In genomic region chr18:76376668-76377358, GRCh38 we compare ENCODE assay signal across 9 cellular contexts.
DNase-seq lines count a peak whose midpoint lies in the region; ATAC-seq and TF ChIP-seq lines count a peak whose summit lies in the region.
"Had no signal": no experiment of that assay in that cellular context is flagged by ENCODE, and none has a peak within 500 bp of the region (broad histone marks: within the 10 kb centered on the region; RNA-seq: fewer than 3 reads in every experiment).

No MANE protein-coding gene starts in this region.

- no peak for TF ChIP-seq EP300 in Ishikawa (IDR thresholded peaks at IDR 0.05; ENCODE audit: borderline replicate concordance)

- ATAC-seq in GM21423 (IDR thresholded peaks at IDR 0.05; ENCODE audit: unreplicated experiment): no peak

- H3K4me1 Mint-ChIP-seq in activated CD4-positive, alpha-beta memory T cell treated with anti-CD3 and anti-CD28 coated beads for 36 hours (ENCODE audit: low read depth): peaks cover 48% of the 10 kb centered on the region

- H3K36me3 Mint-ChIP-seq in activated CD4-positive, alpha-beta memory T cell treated with anti-CD3 and anti-CD28 coated beads for 36 hours: peaks cover 4% of the 10 kb centered on the region

- peak; percentile 69 for DNase-seq in activated CD4-positive, alpha-beta memory T cell treated with anti-CD3 and anti-CD28 coated beads for 36 hours
- DNase-seq in epithelial cell of esophagus (ENCODE audit: low read depth) (peak; percentile 54), hepatic stellate cell (ENCODE audit: low spot score) (no peak), NCI-H446 (lab: John Stamatoyannopoulos, UW) (no peak)
- peak in 2 of 3 donors; percentile 26 to 62 for DNase-seq in stimulated activated CD4-positive, alpha-beta T cell treated with anti-CD3 and anti-CD28 coated beads, TNF-alpha, amount 100 ng/mL, for 48 hours (ENCODE audit: low read depth in 3 of 3)
- DNase-seq: NCI-H1105 treated with DMSO at 0.1 percent for 48 hours, pancreas had no signal

- no peak for TF ChIP-seq RAD21 in Ishikawa (IDR thresholded peaks at IDR 0.05; ENCODE audit: low read depth)

- intact Hi-C loops in activated CD4-positive, alpha-beta memory T cell treated with anti-CD3 and anti-CD28 coated beads for 36 hours (cut with micrococcal nuclease): loop anchor here (2.0 to 10.0 kb wide), 3 partner anchors 35 to 1306 kb away; no protein-coding TSS in a partner anchor

- CTCF ChIA-PET in activated CD4-positive, alpha-beta memory T cell treated with anti-CD3 and anti-CD28 coated beads for 36 hours (lab: Charles Lee): no interaction called here

- H3K4me3 Mint-ChIP-seq in activated CD4-positive, alpha-beta memory T cell treated with anti-CD3 and anti-CD28 coated beads for 36 hours: no peak overlapping the region

- POLR2A ChIA-PET in activated CD4-positive, alpha-beta memory T cell treated with anti-CD3 and anti-CD28 coated beads for 36 hours (lab: Charles Lee): no interaction called here

- H3K9me3 Mint-ChIP-seq in activated CD4-positive, alpha-beta memory T cell treated with anti-CD3 and anti-CD28 coated beads for 36 hours: no peaks in the 10 kb centered on the region

- no peak for TF ChIP-seq CTCF in epithelial cell of esophagus (IDR thresholded peaks at IDR 0.05; ENCODE audit: insufficient read depth, low read depth, low read length, missing control alignments)

- peak overlapping the region; percentile 58 for H3K27ac Mint-ChIP-seq in activated CD4-positive, alpha-beta memory T cell treated with anti-CD3 and anti-CD28 coated beads for 36 hours

- no peak overlapping the region for H3K4me3 ChIP-seq in epithelial cell of esophagus (ENCODE audit: low read length)
- H3K4me3 ChIP-seq: pancreas had no signal

- peaks cover 1% of the 10 kb centered on the region for H3K27me3 Mint-ChIP-seq in activated CD4-positive, alpha-beta memory T cell treated with anti-CD3 and anti-CD28 coated beads for 36 hours

TF ChIP-seq in Ishikawa, 13 proteins besides CTCF, POLR2A, EP300 and RAD21:
- no peak for TF ChIP-seq CREB1 (IDR thresholded peaks at IDR 0.05; ENCODE audit: low read depth)
- 0 out of 2 replicates have a peak, but pooled peaks have one; percentile 22 for TF ChIP-seq EGR1 (IDR thresholded peaks at IDR 0.05)
- TF ChIP-seq REST (IDR thresholded peaks at IDR 0.05; ENCODE audit: low read depth): no peak
- TF ChIP-seq TCF12 (IDR thresholded peaks at IDR 0.05; ENCODE audit: low read depth): no peak
- TF ChIP-seq FOXM1 (IDR thresholded peaks at IDR 0.05; ENCODE audit: borderline replicate concordance, low read depth): no peak
- no peak for TF ChIP-seq YY1 (IDR thresholded peaks at IDR 0.05; ENCODE audit: low read depth)
- TF ChIP-seq USF1 (IDR thresholded peaks at IDR 0.05): no peak
- TF ChIP-seq CEBPB (IDR thresholded peaks at IDR 0.05): no peak

Comparison
In these comparisons a context has a peak if more than half of its experiments do, and no peak if none do; other contexts are left out.
1. DNase-seq: peak in activated CD4-positive, alpha-beta memory T cell treated with anti-CD3 and anti-CD28 coated beads for 36 hours (single experiment), epithelial cell of esophagus (single experiment) and stimulated activated CD4-positive, alpha-beta T cell treated with anti-CD3 and anti-CD28 coated beads, TNF-alpha, amount 100 ng/mL, for 48 hours (2 of 3); none in hepatic stellate cell (single experiment) and NCI-H446 (0 of 2).